ENCODE assay signal across 17 cellular contexts in the genomic region with DNA sequence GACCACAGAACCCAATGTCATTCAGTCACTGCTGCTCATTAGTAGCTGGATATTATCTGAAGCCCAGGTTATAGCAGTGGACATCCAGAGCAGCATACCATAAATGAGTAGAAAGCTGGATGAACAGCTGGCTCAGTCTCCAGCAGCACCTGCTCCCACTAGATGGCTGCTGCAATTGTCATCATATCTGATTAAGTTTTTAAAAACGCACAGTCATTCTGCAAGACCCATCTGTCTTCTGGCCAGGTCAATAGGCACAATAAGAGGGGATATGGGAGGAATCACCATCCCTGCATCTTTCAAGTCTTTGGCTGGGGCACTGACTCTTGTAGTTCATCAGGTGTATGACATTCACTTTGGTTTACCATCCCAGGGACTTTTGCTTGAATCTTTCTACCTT. TPM values are rescaled to one million over a fixed set of nuclear protein-coding genes. Genes with fewer than 3 reads are reported as not detected.
"Had no signal": no experiment of that assay in that cellular context is flagged by ENCODE, and none has a peak within 500 bp of the region (broad histone marks: within the 10 kb centered on the region; RNA-seq: fewer than 3 reads in every experiment).

No MANE protein-coding gene starts in this region.

- H3K27me3 ChIP-seq: SJSA1 had no signal

- H3K4me1 ChIP-seq: SJSA1 had no signal

- H3K36me3 ChIP-seq: SJSA1 had no signal

- H3K27ac ChIP-seq: RWPE1, SJSA1, SK-N-MC had no signal

- DNase-seq: KBM-7, MV-4-11, NCI-H1048, NCI-H1105, NCI-H1417, NCI-H146, NCI-H1694 treated with DMSO at 0.1 percent for 48 hours, NCI-H1930, NCI-H2081, NCI-H2107, NCI-H2227 treated with DMSO at 0.1 percent for 48 hours, NCI-H526, SIG-M5 had no signal

- H3K4me3 ChIP-seq: SJSA1, SK-N-MC had no signal

- H3K9me3 ChIP-seq: SJSA1 had no signal

RNA-seq across cellular contexts. Expression of gene XDH, which starts 55.1 kb away (rescaled TPM):
- polyA plus RNA-seq: IgD-negative memory B cell had no signal
